ENCODE assay signal across 8 cellular contexts in the genomic region with DNA sequence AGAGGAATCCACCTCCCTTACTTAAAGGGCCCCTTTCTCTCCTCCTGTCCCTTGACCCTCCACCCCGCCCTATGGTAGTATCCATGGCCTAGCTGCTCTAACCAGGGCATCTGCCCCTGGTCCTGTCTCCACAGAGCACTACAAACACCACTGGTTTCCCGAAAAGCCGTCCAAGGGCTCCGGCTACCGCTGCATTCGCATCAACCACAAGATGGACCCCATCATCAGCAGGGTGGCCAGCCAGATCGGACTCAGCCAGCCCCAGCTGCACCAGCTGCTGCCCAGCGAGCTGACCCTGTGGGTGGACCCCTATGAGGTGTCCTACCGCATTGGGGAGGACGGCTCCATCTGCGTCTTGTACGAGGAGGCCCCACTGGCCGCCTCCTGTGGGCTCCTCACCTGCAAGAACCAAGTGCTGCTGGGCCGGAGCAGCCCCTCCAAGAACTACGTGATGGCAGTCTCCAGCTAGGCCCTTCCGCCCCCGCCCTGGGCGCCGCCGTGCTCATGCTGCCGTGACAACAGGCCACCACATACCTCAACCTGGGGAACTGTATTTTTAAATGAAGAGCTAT. TPM values are rescaled to one million over a fixed set of nuclear protein-coding genes. Genes with fewer than 3 reads are reported as not detected.
A peak's percentile ranks its signal among the peaks of the same experiment; 100 is the strongest.
DNase-seq lines count a peak whose midpoint lies in the region; ATAC-seq, FAIRE-seq and TF ChIP-seq lines count a peak whose summit lies in the region.

No MANE protein-coding gene starts in this region.

- intact Hi-C loops in activated naive CD4-positive, alpha-beta T cell treated with anti-CD3 and anti-CD28 coated beads for 36 hours (cut with micrococcal nuclease), result loop anchor here (5.0 kb wide), 2 partner anchors 350 to 490 kb away; partner anchors contain the start of genes ADIPOR1, ZBED6 and ZC3H11A

- no peaks in the 10 kb centered on the region for H3K9me3 ChIP-seq in right atrium auricular region
- H3K9me3 ChIP-seq in small intestine (ENCODE audit: control insufficient read depth, low read depth), result no peaks in the 10 kb centered on the region

- no peaks in the 10 kb centered on the region for H3K9me3 Mint-ChIP-seq in IgD-negative memory B cell
- H3K9me3 Mint-ChIP-seq in activated naive CD4-positive, alpha-beta T cell treated with anti-CD3 and anti-CD28 coated beads for 36 hours, result no peaks in the 10 kb centered on the region

- CTCF ChIA-PET in activated naive CD4-positive, alpha-beta T cell treated with anti-CD3 and anti-CD28 coated beads for 36 hours (lab: Charles Lee), result interaction anchor here (0.7 to 9.3 kb wide), 9 partner anchors 9 to 303 kb away, joined by 4 to 186 read pairs (median 12); no protein-coding TSS in a partner anchor

- ATAC-seq in HG03025 (IDR thresholded peaks at IDR 0.05; ENCODE audit: low FRiP score, unreplicated experiment) (no peak), HG02981 (IDR thresholded peaks at IDR 0.05; ENCODE audit: unreplicated experiment) (no peak)

- peak overlapping the region; percentile 96 to 100 (median 99) for H3K27ac Mint-ChIP-seq in IgD-negative memory B cell
- peak overlapping the region; percentile 94 for H3K27ac Mint-ChIP-seq in activated naive CD4-positive, alpha-beta T cell treated with anti-CD3 and anti-CD28 coated beads for 36 hours

- peak overlapping the region; percentile 100 for H3K27ac ChIP-seq in right atrium auricular region
- H3K27ac ChIP-seq in small intestine (ENCODE audit: low read depth in 1 of 2, low read length in 1 of 2), result peak overlapping the region; percentile 72 to 98

- WGBS in small intestine, 3 donors, result 2 to 20% (median 6%) methylated on average over 21 of the region's 21 CpGs

- H3K4me3 ChIP-seq in right atrium auricular region, result peak overlapping the region; percentile 95 to 97
- peak overlapping the region; percentile 90 to 97 for H3K4me3 ChIP-seq in small intestine (ENCODE audit: low read depth in 1 of 2, low read length in 2 of 2)

- peaks cover 35% of the 10 kb centered on the region for H3K36me3 Mint-ChIP-seq in IgD-negative memory B cell
- H3K36me3 Mint-ChIP-seq in activated naive CD4-positive, alpha-beta T cell treated with anti-CD3 and anti-CD28 coated beads for 36 hours (ENCODE audit: low read depth), result peaks cover 59% of the 10 kb centered on the region

- FAIRE-seq in small intestine (lab: Jason Lieb, UNC), result no peak

- H3K4me3 Mint-ChIP-seq in IgD-negative memory B cell, result peak overlapping the region; percentile 95 to 99 (median 98)
- H3K4me3 Mint-ChIP-seq in activated naive CD4-positive, alpha-beta T cell treated with anti-CD3 and anti-CD28 coated beads for 36 hours, result peak overlapping the region; percentile 97

- H3K36me3 ChIP-seq in right atrium auricular region (peaks cover 44% of the 10 kb centered on the region), small intestine (ENCODE audit: control insufficient read depth in 2 of 2, insufficient read depth in 2 of 2, low read length in 2 of 2) (peaks cover 3 to 10% of the 10 kb centered on the region in 2 donors)

- no peaks in the 10 kb centered on the region for H3K27me3 Mint-ChIP-seq in IgD-negative memory B cell
- no peaks in the 10 kb centered on the region for H3K27me3 Mint-ChIP-seq in activated naive CD4-positive, alpha-beta T cell treated with anti-CD3 and anti-CD28 coated beads for 36 hours (ENCODE audit: low read depth)

- H3K4me1 ChIP-seq in right atrium auricular region (peaks cover 0 to 46% of the 10 kb centered on the region in 2 donors), small intestine (ENCODE audit: control insufficient read depth in 2 of 2, insufficient read depth in 1 of 2, low read depth in 1 of 2, low read length in 1 of 2) (peaks cover 10 to 14% of the 10 kb centered on the region in 2 donors)

- H3K4me1 Mint-ChIP-seq in IgD-negative memory B cell, result peaks cover 49 to 64% (median 64%) of the 10 kb centered on the region in 3 donors
- H3K4me1 Mint-ChIP-seq in activated naive CD4-positive, alpha-beta T cell treated with anti-CD3 and anti-CD28 coated beads for 36 hours (ENCODE audit: low read depth), result peaks cover 59% of the 10 kb centered on the region

- TF ChIP-seq CTCF in right atrium auricular region (IDR thresholded peaks at IDR 0.05), result no peak

- H3K27me3 ChIP-seq in right atrium auricular region (no peaks in the 10 kb centered on the region), small intestine (ENCODE audit: control insufficient read depth in 2 of 2, insufficient read depth in 2 of 2, low read length in 2 of 2) (no peaks in the 10 kb centered on the region)

- peak; percentile 63 for DNase-seq in activated naive CD4-positive, alpha-beta T cell treated with anti-CD3 and anti-CD28 coated beads for 36 hours
- no peak for DNase-seq in right atrium auricular region (ENCODE audit: low spot score)
- no peak for DNase-seq in small intestine
- DNase-seq in D341Med (ENCODE audit: low spot score), result no peak
- no peak for DNase-seq in NCI-H2029 (lab: John Stamatoyannopoulos, UW)

RNA-seq across cellular contexts. Expression of gene BTG2, which starts 1.7 kb away (rescaled TPM):
- polyA plus RNA-seq in IgD-negative memory B cell (202 TPM), small intestine (100 to 1,000 TPM in 1 of 3 donors, 10 to 100 TPM in 2; 15.9 to 101 (median 23.5) TPM)
- 100 to 1,000 TPM; 106 to 109 TPM for total RNA-seq in activated naive CD4-positive, alpha-beta T cell treated with anti-CD3 and anti-CD28 coated beads for 36 hours
- total RNA-seq in right atrium auricular region, result 100 to 1,000 TPM; 132 to 254 TPM

RNA-seq across cellular contexts. Expression of gene FMOD, which starts 43.9 kb away (rescaled TPM):
- polyA plus RNA-seq in IgD-negative memory B cell (0.28 TPM), small intestine (10 to 100 TPM in 1 of 3 donors, 1 to 10 TPM in 1, under 1 TPM in 1; 0.89 to 11.2 (median 5.4) TPM)
- total RNA-seq in activated naive CD4-positive, alpha-beta T cell treated with anti-CD3 and anti-CD28 coated beads for 36 hours, result 1 to 10 TPM; 5.3 to 5.8 TPM
- total RNA-seq in right atrium auricular region, result 100 to 1,000 TPM in 1 of 2 donors, 10 to 100 TPM in 1; 34.2 to 122 TPM

Comparison
In these comparisons a context has a peak if more than half of its experiments do, and no peak if none do; other contexts are left out.
1. RNA of gene FMOD, which starts 43.9 kb away (total RNA-seq): 34.2 to 122 TPM in right atrium auricular region; 5.3 to 5.8 TPM in activated naive CD4-positive, alpha-beta T cell treated with anti-CD3 and anti-CD28 coated beads for 36 hours; every median in the first group is over 4 times any median in the second.